ENCODE assay signal across 19 cellular contexts in genomic region chr3:138046955-138047354, GRCh38. TPM values are rescaled to one million over a fixed set of nuclear protein-coding genes. Genes with fewer than 3 reads are reported as not detected.
A peak's percentile ranks its signal among the peaks of the same experiment; 100 is the strongest.
DNase-seq lines count a peak whose midpoint lies in the region; ATAC-seq and TF ChIP-seq lines count a peak whose summit lies in the region.
"Had no signal": no experiment of that assay in that cellular context is flagged by ENCODE, and none has a peak within 500 bp of the region (broad histone marks: within the 10 kb centered on the region; RNA-seq: fewer than 3 reads in every experiment).

No MANE protein-coding gene starts in this region.

- H3K9ac ChIP-seq in iPS-18a (ENCODE audit: low read length) = no peak overlapping the region

- peaks cover 25% of the 10 kb centered on the region for H3K36me3 Mint-ChIP-seq in HFFc6 (ENCODE audit: low read depth)

- peak overlapping the region; percentile 15 for H3K4me3 ChIP-seq in iPS-18a (ENCODE audit: low read length)
- H3K4me3 ChIP-seq: left ventricle myocardium inferior, MG63, suprapubic skin had no signal

- H3K9me3 Mint-ChIP-seq in HFFc6 = no peaks in the 10 kb centered on the region
- H3K9me3 Mint-ChIP-seq: activated T-cell treated with anti-CD3 and anti-CD28 coated beads, Interleukin-2, amount 50 U/mL, for 24 hours; dendritic cell treated with granulocyte-macrophage colony-stimulating factor and Interleukin-4, amounts not matched to agents 40 ng/mL and 50 ng/mL, for 4 days had no signal

- peaks cover 1% of the 10 kb centered on the region for H3K27me3 Mint-ChIP-seq in HFFc6 (ENCODE audit: insufficient read depth)
- H3K27me3 Mint-ChIP-seq: dendritic cell treated with granulocyte-macrophage colony-stimulating factor and Interleukin-4, amounts not matched to agents 40 ng/mL and 50 ng/mL, for 4 days had no signal

- H3K9me3 ChIP-seq in iPS-18a (ENCODE audit: control insufficient read depth, low read depth, low read length) = no peaks in the 10 kb centered on the region
- H3K9me3 ChIP-seq: left ventricle myocardium inferior, MG63, suprapubic skin had no signal

- H3K4me1 Mint-ChIP-seq in HFFc6 (ENCODE audit: low read depth) = peaks cover 57% of the 10 kb centered on the region
- H3K4me1 Mint-ChIP-seq: B cell had no signal

- ATAC-seq in GM18907 (IDR thresholded peaks at IDR 0.05; ENCODE audit: unreplicated experiment) (peak; percentile 70), HG03565 (IDR thresholded peaks at IDR 0.05; ENCODE audit: unreplicated experiment) (peak; percentile 35)

- H3K4me1 ChIP-seq in iPS-18a (ENCODE audit: control insufficient read depth, low read depth, low read length) = peaks cover 17% of the 10 kb centered on the region

- no peak overlapping the region for H3K4me3 Mint-ChIP-seq in HFFc6
- H3K4me3 Mint-ChIP-seq: activated T-cell treated with anti-CD3 and anti-CD28 coated beads, Interleukin-2, amount 50 U/mL, for 24 hours; B cell; dendritic cell treated with granulocyte-macrophage colony-stimulating factor and Interleukin-4, amounts not matched to agents 40 ng/mL and 50 ng/mL, for 4 days had no signal

- H3K27ac ChIP-seq in iPS-18a (ENCODE audit: low read length) = peak overlapping the region; percentile 14
- H3K27ac ChIP-seq: left ventricle myocardium inferior, RWPE1, suprapubic skin had no signal

- no peak for DNase-seq in HFFc6
- no peak for DNase-seq in activated gamma-delta T cell treated with Interleukin-2 at 50 U/mL for 16 hours
- no peak for DNase-seq in stimulated activated naive CD4-positive, alpha-beta T cell treated with Interleukin-2 at 50 U/mL for 16 hours (lab: John Stamatoyannopoulos, UW)
- no peak for DNase-seq in NCI-H2227 treated with DMSO at 0.1 percent for 48 hours (lab: John Stamatoyannopoulos, UW)
- DNase-seq: activated CD4-positive, alpha-beta T cell treated with anti-CD3 and anti-CD28 coated beads for 4 hours; activated T-cell treated with anti-CD3 and anti-CD28 coated beads, Interleukin-2, amount 50 U/mL, for 24 hours; DMS153; left ventricle myocardium inferior; MG63 had no signal

- peak overlapping the region; percentile 20; the same call in 1 of the 2 replicates for H3K27ac Mint-ChIP-seq in HFFc6
- H3K27ac Mint-ChIP-seq: activated T-cell treated with anti-CD3 and anti-CD28 coated beads, Interleukin-2, amount 50 U/mL, for 24 hours; B cell; dendritic cell treated with granulocyte-macrophage colony-stimulating factor and Interleukin-4, amounts not matched to agents 40 ng/mL and 50 ng/mL, for 4 days had no signal

- no peaks in the 10 kb centered on the region for H3K27me3 ChIP-seq in iPS-18a (ENCODE audit: control insufficient read depth, insufficient read depth, low read length)
- H3K27me3 ChIP-seq: MG63, suprapubic skin had no signal

- H3K36me3 ChIP-seq in iPS-18a (ENCODE audit: control insufficient read depth, low read depth, low read length) = no peaks in the 10 kb centered on the region

- TF ChIP-seq CTCF in HFFc6 (IDR thresholded peaks at IDR 0.05) = no peak

RNA-seq across cellular contexts. Expression of gene CLDN18, which starts 37.0 kb away (rescaled TPM):
- not detected for total RNA-seq in HFFc6 (2021; fragmentation: NEBNext Ultra II Directional; extraction: Animal tissue kit (Norgen Biotek cat#: 25700))
- total RNA-seq: B cell, HT1080, left ventricle myocardium inferior, myocyte, posterior vena cava, suprapubic skin had no signal
